7 cellular contexts compared by ENCODE assay signal in the genomic region with DNA sequence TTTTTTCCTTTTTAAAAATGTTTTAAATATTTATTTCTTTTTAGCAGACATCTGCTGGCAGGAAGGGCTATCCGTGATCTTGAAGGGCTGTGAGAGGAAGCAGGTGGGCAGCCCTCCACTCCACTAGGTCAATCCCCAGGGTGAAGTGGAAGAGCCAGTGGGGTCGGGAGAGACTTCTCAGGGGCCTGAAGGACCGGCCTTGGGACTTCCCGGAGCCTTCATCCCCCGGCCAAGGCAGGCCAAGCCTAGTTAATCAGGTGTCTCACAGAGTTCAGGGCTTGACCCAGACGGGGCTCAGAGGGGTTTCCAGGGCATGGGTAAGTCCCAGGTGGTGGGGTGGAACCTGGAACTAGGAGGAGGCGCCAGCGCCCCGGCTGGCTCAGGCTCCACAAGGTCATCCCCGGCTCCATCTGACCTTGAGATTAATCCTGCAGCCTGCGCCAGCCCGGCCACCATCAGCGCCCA. TPM values are rescaled to one million over a fixed set of nuclear protein-coding genes. Genes with fewer than 3 reads are reported as not detected.
A peak's percentile ranks its signal among the peaks of the same experiment; 100 is the strongest.
DNase-seq lines count a peak whose midpoint lies in the region; ATAC-seq, FAIRE-seq and TF ChIP-seq lines count a peak whose summit lies in the region.

No MANE protein-coding gene starts in this region.

- POLR2A ChIA-PET in activated B cell treated with CpG ODN at 0.5 μM for 24 hours (lab: Charles Lee) = interaction anchor here (0.7 to 6.6 kb wide), 13 partner anchors 11 to 254 kb away, joined by 3 to 126 read pairs (median 4); partner anchors contain the start of genes TFEB and TOMM6

- CTCF ChIA-PET in activated B cell treated with CpG ODN at 0.5 μM for 24 hours (lab: Charles Lee) = interaction anchor here (0.9 to 4.0 kb wide), 12 partner anchors 15 to 376 kb away, joined by 3 to 50 read pairs (median 6); partner anchors contain the start of gene TFEB

- TF ChIP-seq CTCF in GM20000 (IDR thresholded peaks at IDR 0.05; ENCODE audit: extremely low read depth, missing control alignments) (no peak), activated B cell treated with CpG ODN at 0.5 μM for 24 hours (IDR thresholded peaks at IDR 0.05) (no peak)

- peak overlapping the region; percentile 78 for H3K4me3 Mint-ChIP-seq in activated B cell treated with CpG ODN at 0.5 μM for 24 hours
- peak overlapping the region; percentile 66 to 87 for H3K4me3 Mint-ChIP-seq in stimulated activated naive CD8-positive, alpha-beta T cell treated with anti-CD3 and anti-CD28 coated beads, Interleukin-15, amount 100 ng/mL, for 72 hours

- H3K27ac Mint-ChIP-seq in activated B cell treated with CpG ODN at 0.5 μM for 24 hours = peak overlapping the region; percentile 83
- H3K27ac Mint-ChIP-seq in stimulated activated naive CD8-positive, alpha-beta T cell treated with anti-CD3 and anti-CD28 coated beads, Interleukin-15, amount 100 ng/mL, for 72 hours = peak overlapping the region in 1 of 2 donors; percentile 92

- ATAC-seq in activated B cell treated with CpG ODN at 0.5 μM for 24 hours (ENCODE audit: low read depth) = peak; percentile 12
- peak; percentile 16 for ATAC-seq in left ventricle myocardium superior
- ATAC-seq in stimulated activated naive CD8-positive, alpha-beta T cell treated with anti-CD3 and anti-CD28 coated beads, Interleukin-15, amount 100 ng/mL, for 72 hours = no peak
- ATAC-seq in HG02840 (IDR thresholded peaks at IDR 0.05; ENCODE audit: low FRiP score, unreplicated experiment) = no peak
- no peak for ATAC-seq in GM21367 (IDR thresholded peaks at IDR 0.05; ENCODE audit: unreplicated experiment)

- intact Hi-C loops in activated B cell treated with CpG ODN at 0.5 μM for 24 hours (cut with micrococcal nuclease) (loop anchor here (1.0 to 5.0 kb wide), 6 partner anchors 14 to 675 kb away; no protein-coding TSS in a partner anchor), left ventricle myocardium superior (cut with micrococcal nuclease) (loop anchor here (2.0 kb wide), 1 partner anchor 80 kb away; no protein-coding TSS in a partner anchor)

- H3K4me1 Mint-ChIP-seq in activated B cell treated with CpG ODN at 0.5 μM for 24 hours = peaks cover 20% of the 10 kb centered on the region
- peaks cover 18% of the 10 kb centered on the region for H3K4me1 Mint-ChIP-seq in stimulated activated naive CD8-positive, alpha-beta T cell treated with anti-CD3 and anti-CD28 coated beads, Interleukin-15, amount 100 ng/mL, for 72 hours

- H3K9me3 Mint-ChIP-seq in activated B cell treated with CpG ODN at 0.5 μM for 24 hours = no peaks in the 10 kb centered on the region
- H3K9me3 Mint-ChIP-seq in stimulated activated naive CD8-positive, alpha-beta T cell treated with anti-CD3 and anti-CD28 coated beads, Interleukin-15, amount 100 ng/mL, for 72 hours = no peaks in the 10 kb centered on the region

- DNase-seq in GM20000 (ENCODE audit: low spot score) (peak; percentile 42), activated B cell treated with CpG ODN at 0.5 μM for 24 hours (peak; percentile 30), left ventricle myocardium superior (peak; percentile 55), GM19239 (ENCODE audit: insufficient read length, low spot score) (no peak)
- no peak for DNase-seq in stimulated activated naive CD8-positive, alpha-beta T cell treated with anti-CD3 and anti-CD28 coated beads, Interleukin-15, amount 100 ng/mL, for 72 hours

- no peaks in the 10 kb centered on the region for H3K27me3 Mint-ChIP-seq in activated B cell treated with CpG ODN at 0.5 μM for 24 hours
- H3K27me3 Mint-ChIP-seq in stimulated activated naive CD8-positive, alpha-beta T cell treated with anti-CD3 and anti-CD28 coated beads, Interleukin-15, amount 100 ng/mL, for 72 hours = no peaks in the 10 kb centered on the region

- FAIRE-seq in GM19239 (lab: Jason Lieb, UNC) = no peak

- peaks cover 29% of the 10 kb centered on the region for H3K36me3 Mint-ChIP-seq in activated B cell treated with CpG ODN at 0.5 μM for 24 hours (ENCODE audit: low read depth)

RNA-seq across cellular contexts. Expression of gene MDFI, which starts 44.3 kb away (rescaled TPM):
- total RNA-seq in activated B cell treated with CpG ODN at 0.5 μM for 24 hours (not detected in 2 replicates), left ventricle myocardium superior (1.3 TPM)

RNA-seq across cellular contexts. Expression of gene TFEB, which starts 52.9 kb away (rescaled TPM):
- total RNA-seq in activated B cell treated with CpG ODN at 0.5 μM for 24 hours (203 and 205 TPM in 2 replicates), left ventricle myocardium superior (50.9 TPM)

Comparison
In these comparisons a context has a peak if more than half of its experiments do, and no peak if none do; other contexts are left out.
1. DNase-seq: peak in GM20000 (single experiment), activated B cell treated with CpG ODN at 0.5 μM for 24 hours (single experiment) and left ventricle myocardium superior (single experiment); none in stimulated activated naive CD8-positive, alpha-beta T cell treated with anti-CD3 and anti-CD28 coated beads, Interleukin-15, amount 100 ng/mL, for 72 hours (0 of 2) and GM19239 (single experiment).
2. ATAC-seq: peak in activated B cell treated with CpG ODN at 0.5 μM for 24 hours (single experiment) and left ventricle myocardium superior (single experiment); none in stimulated activated naive CD8-positive, alpha-beta T cell treated with anti-CD3 and anti-CD28 coated beads, Interleukin-15, amount 100 ng/mL, for 72 hours (single experiment), HG02840 (single experiment) and GM21367 (single experiment).